ENCODE assay signal across 25 cellular contexts in genomic region chr7:13832346-13832745, GRCh38.
"Had no signal": no experiment of that assay in that cellular context is flagged by ENCODE, and none has a peak within 500 bp of the region (broad histone marks: within the 10 kb centered on the region; RNA-seq: fewer than 3 reads in every experiment).

No MANE protein-coding gene starts in this region.

- H3K36me3 ChIP-seq: breast epithelium, gastroesophageal sphincter, heart left ventricle, sigmoid colon, vagina had no signal

- ATAC-seq: activated CD4-positive, alpha-beta T cell treated with anti-CD3 and anti-CD28 coated beads for 36 hours; esophagus mucosa; gastroesophageal sphincter; heart left ventricle; left colon; naive thymus-derived CD4-positive, alpha-beta T cell; T-helper 17 cell had no signal

- H3K27ac ChIP-seq: breast epithelium, gastroesophageal sphincter, heart left ventricle, sigmoid colon, testis, vagina had no signal

- H3K27me3 ChIP-seq: breast epithelium, gastroesophageal sphincter, heart left ventricle, sigmoid colon, testis, vagina had no signal

- H3K4me1 ChIP-seq: breast epithelium, testis, vagina had no signal

- DNase-seq: activated B cell treated with CpG ODN at 0.5 μM for 24 hours; activated CD4-positive, alpha-beta T cell treated with anti-CD3 and anti-CD28 coated beads for 36 hours; activated CD4-positive, alpha-beta T cell treated with anti-CD3 and anti-CD28 coated beads, Interleukin-2, amount 50 U/mL, for 4 hours; activated CD8-positive, alpha-beta memory T cell treated with anti-CD3 and anti-CD28 coated beads for 24 hours; activated CD8-positive, alpha-beta memory T cell treated with anti-CD3 and anti-CD28 coated beads, Interleukin-2, amount 50 U/mL, for 4 hours; activated naive CD4-positive, alpha-beta T cell; activated T-cell treated with anti-CD3 and anti-CD28 coated beads, Interleukin-2, amount 50 U/mL, for 24 hours; amniotic stem cell; dermis blood vessel endothelial cell; effector CD8-positive, alpha-beta T cell; heart left ventricle; islet precursor cell; left colon; naive thymus-derived CD4-positive, alpha-beta T cell; retina; sigmoid colon; stimulated activated CD4-positive, alpha-beta T cell treated with anti-CD3 and anti-CD28 coated beads, Interleukin-4, amount 100 ng/mL, for 1 hour; stimulated activated naive CD4-positive, alpha-beta T cell; T-helper 17 cell; testis had no signal

- H3K9me3 ChIP-seq: breast epithelium, gastroesophageal sphincter, heart left ventricle, sigmoid colon, testis, vagina had no signal

- H3K4me3 ChIP-seq: breast epithelium, gastroesophageal sphincter, heart left ventricle, lung, sigmoid colon, testis, vagina had no signal
